ENCODE assay signal across 8 cellular contexts in the genomic region with DNA sequence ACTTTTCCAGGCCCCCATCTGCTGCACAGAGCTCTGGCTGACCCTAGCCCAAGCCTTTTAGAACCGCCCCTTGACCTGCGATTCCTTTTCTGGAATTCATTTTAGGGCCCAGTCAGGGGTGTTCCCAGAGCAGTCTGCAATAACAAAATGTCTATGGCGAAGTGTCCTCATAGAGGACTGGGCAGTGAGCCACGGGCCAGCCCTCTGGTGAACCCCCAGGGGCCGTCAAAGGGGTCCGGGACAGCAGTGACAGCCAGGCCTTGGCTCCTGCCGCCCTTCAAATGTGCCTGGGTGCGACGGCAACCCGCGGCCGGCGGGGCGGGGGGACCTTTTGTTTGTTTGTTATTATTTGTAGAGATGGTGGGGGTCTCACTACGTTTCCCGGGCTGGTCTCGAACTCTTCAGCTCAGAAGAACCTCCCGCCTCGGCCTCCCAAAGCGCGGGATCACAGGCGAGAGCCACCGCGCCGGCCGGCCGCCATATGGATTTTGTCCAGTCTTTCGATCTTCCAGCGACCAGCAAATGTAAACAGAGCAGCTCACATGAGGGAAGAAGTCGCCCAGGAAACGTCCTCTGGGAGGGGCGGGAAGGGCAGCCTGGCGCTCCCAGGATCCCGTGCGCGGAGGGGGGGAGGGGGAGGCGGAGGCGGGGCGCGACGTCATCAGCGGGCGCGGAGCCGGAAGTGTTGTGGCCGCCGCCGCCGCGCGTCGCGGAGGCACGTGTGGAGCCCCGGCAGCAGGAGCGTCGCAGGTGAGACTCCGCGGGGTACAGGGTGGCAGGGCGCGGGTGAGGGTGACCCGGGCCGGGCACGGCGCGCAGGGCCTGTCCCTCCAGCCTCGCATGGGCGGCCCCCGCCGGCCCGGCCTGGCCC. TPM values are rescaled to one million over a fixed set of nuclear protein-coding genes. Genes with fewer than 3 reads are reported as not detected.
DNase-seq lines count a peak whose midpoint lies in the region; ATAC-seq, FAIRE-seq and TF ChIP-seq lines count a peak whose summit lies in the region.

A gene (plus strand): TSS at position 685 of the 871 bp plus-strand sequence. CDS start 783 bp downstream, outside the sequence.

- ATAC-seq in HG03439 (IDR thresholded peaks at IDR 0.05; ENCODE audit: unreplicated experiment) = peak; percentile 48
- peak; percentile 89 to 95 (median 94) for ATAC-seq in right lobe of liver
- ATAC-seq in GM18858 (IDR thresholded peaks at IDR 0.05; ENCODE audit: unreplicated experiment) = no peak

- TF ChIP-seq POLR2A in GM12892 (IDR thresholded peaks at IDR 0.05; ENCODE audit: low read depth, low read length) = peak; percentile 76; the same call in 1 of the 2 replicates
- peak; percentile 53 for TF ChIP-seq POLR2A in right lobe of liver (IDR thresholded peaks at IDR 0.05)

- POLR2A ChIA-PET in activated CD4-positive, alpha-beta memory T cell treated with anti-CD3 and anti-CD28 coated beads for 36 hours (lab: Charles Lee) = interaction anchor here (1.1 to 1.3 kb wide), 2 partner anchors 10 to 33 kb away, joined by 3 to 4 read pairs; a partner anchor contains a TSS

- H3K9me3 ChIP-seq in right lobe of liver = no peaks in the 10 kb centered on the region

- FAIRE-seq in GM12892 (lab: Jason Lieb, UNC) = peak; percentile 82

- H3K27ac ChIP-seq in right lobe of liver = peak within 1 kb of the TSS; percentile 62 to 91 (median 90)

- H3K4me1 Mint-ChIP-seq in activated CD4-positive, alpha-beta memory T cell treated with anti-CD3 and anti-CD28 coated beads for 36 hours (ENCODE audit: low read depth) = peaks cover 37% of the 10 kb centered on the region

- peaks cover 0 to 32% (median 13%) of the 10 kb centered on the region in 4 donors for H3K4me1 ChIP-seq in right lobe of liver

- peak within 1 kb of the TSS; percentile 87 to 99 (median 98) for H3K4me3 ChIP-seq in right lobe of liver

- TF ChIP-seq CTCF in right lobe of liver (IDR thresholded peaks at IDR 0.05) = no peak

- peaks cover under 1% of the 10 kb centered on the region for H3K27me3 Mint-ChIP-seq in activated CD4-positive, alpha-beta memory T cell treated with anti-CD3 and anti-CD28 coated beads for 36 hours

- 3% methylated on average over 16 of the region's 71 CpGs for WGBS in right lobe of liver (ENCODE audit: insufficient coverage, low coverage, low lambda C conversion rate, missing lambda C conversion rate)

- H3K36me3 ChIP-seq in right lobe of liver = no peaks in the 10 kb centered on the region

- H3K36me3 Mint-ChIP-seq in activated CD4-positive, alpha-beta memory T cell treated with anti-CD3 and anti-CD28 coated beads for 36 hours = peaks cover 4% of the 10 kb centered on the region

- intact Hi-C loops in activated CD4-positive, alpha-beta memory T cell treated with anti-CD3 and anti-CD28 coated beads for 36 hours (cut with micrococcal nuclease) = loop anchor here (2.0 to 10.0 kb wide), 2 partner anchors 34 to 194 kb away; a partner anchor contains a TSS
- intact Hi-C loops in right lobe of liver (cut with DNase I) = no loop called here

- H3K27ac Mint-ChIP-seq in activated CD4-positive, alpha-beta memory T cell treated with anti-CD3 and anti-CD28 coated beads for 36 hours = peak within 1 kb of the TSS; percentile 85

- CTCF ChIA-PET in activated CD4-positive, alpha-beta memory T cell treated with anti-CD3 and anti-CD28 coated beads for 36 hours (lab: Charles Lee) = interaction anchor here (1.3 to 4.7 kb wide), 3 partner anchors 8 to 17 kb away, joined by 4 to 38 read pairs (median 5); no protein-coding TSS in a partner anchor

- DNase-seq in GM12892 (ENCODE audit: insufficient read length) (peak; percentile 98), NCI-H526 treated with DMSO at 0.1 percent for 48 hours (lab: John Stamatoyannopoulos, UW) (peak; percentile 84), dermis microvascular lymphatic vessel endothelial cell (ENCODE audit: low read depth in 2 of 2) (peak; percentile 22 to 67), right lobe of liver (peak; percentile 88 to 94 (median 93))
- DNase-seq in activated CD4-positive, alpha-beta memory T cell treated with anti-CD3 and anti-CD28 coated beads for 36 hours = peak; percentile 88
- peak; percentile 76 for DNase-seq in stimulated activated CD4-positive, alpha-beta T cell treated with anti-CD3 and anti-CD28 coated beads, Interleukin-4, amount 100 ng/mL, for 24 hours

- no peaks in the 10 kb centered on the region for H3K27me3 ChIP-seq in right lobe of liver

- H3K9me3 Mint-ChIP-seq in activated CD4-positive, alpha-beta memory T cell treated with anti-CD3 and anti-CD28 coated beads for 36 hours = no peaks in the 10 kb centered on the region

- H3K4me3 Mint-ChIP-seq in activated CD4-positive, alpha-beta memory T cell treated with anti-CD3 and anti-CD28 coated beads for 36 hours = peak within 1 kb of the TSS; percentile 94

RNA-seq across cellular contexts. Expression of the gene that starts here (rescaled TPM):
- polyA plus RNA-seq in GM12892 (2012; ENCODE audit: missing spikeins) = 2.5 TPM
- total RNA-seq in activated CD4-positive, alpha-beta memory T cell treated with anti-CD3 and anti-CD28 coated beads for 36 hours = 1 to 10 TPM; 7.4 to 7.6 TPM
- total RNA-seq in dermis microvascular lymphatic vessel endothelial cell (3.7 and 8.2 TPM in 2 replicates), right lobe of liver (10 to 100 TPM in 2 of 6 experiments, 1 to 10 TPM in 4; 3.8 to 12.1 (median 4.8) TPM)

Comparison
In these comparisons a context has a peak if more than half of its experiments do, and no peak if none do; other contexts are left out.
1. DNase-seq: peak in every context shown above with its lines; median percentile 98 in GM12892; 93 in right lobe of liver; 88 in activated CD4-positive, alpha-beta memory T cell treated with anti-CD3 and anti-CD28 coated beads for 36 hours; 84 in NCI-H526 treated with DMSO at 0.1 percent for 48 hours; 76 in stimulated activated CD4-positive, alpha-beta T cell treated with anti-CD3 and anti-CD28 coated beads, Interleukin-4, amount 100 ng/mL, for 24 hours; 44 in dermis microvascular lymphatic vessel endothelial cell.